Comparison of ENCODE assay signal across 1 cellular context in genomic region chr7:104982308-104982755, GRCh38.
TF ChIP-seq lines count a peak whose summit lies in the region.

No MANE protein-coding gene starts in this region.

TF ChIP-seq in K562, 482 proteins besides CTCF, POLR2A, EP300 and RAD21 (continued from another document and continues in another):
- TF ChIP-seq ARID3B (CRISPR knock-in tag; IDR thresholded peaks at IDR 0.05; ENCODE audit: borderline replicate concordance) (no peak), ZSCAN29 (IDR thresholded peaks at IDR 0.05) (no peak), ZNF830 (CRISPR knock-in tag; IDR thresholded peaks at IDR 0.05) (no peak), NELFE (IDR thresholded peaks at IDR 0.05; ENCODE audit: insufficient read depth, insufficient read length) (no peak), ZC3H11A (IDR thresholded peaks at IDR 0.05; ENCODE audit: low read depth, low read length) (no peak), FOSL1 (tag; conservative IDR thresholded peaks at IDR 0.05) (peak; percentile 46), LARP7 (IDR thresholded peaks at IDR 0.05) (no peak), CBFB (CRISPR knock-in tag; IDR thresholded peaks at IDR 0.05) (no peak), TRIM28 (IDR thresholded peaks at IDR 0.05) (no peak), PCBP1 (IDR thresholded peaks at IDR 0.05; ENCODE audit: low read depth, low read length, poor library complexity, severe bottlenecking) (no peak), FOXM1 (IDR thresholded peaks at IDR 0.05; ENCODE audit: low read depth) (no peak; the same call in 1 of the 2 replicates), FOXM1 (CRISPR knock-in tag; IDR thresholded peaks at IDR 0.05; ENCODE audit: low read depth) (no peak), ZNF431 (CRISPR knock-in tag; IDR thresholded peaks at IDR 0.05) (no peak), TFAM (CRISPR knock-in tag; conservative IDR thresholded peaks at IDR 0.05) (no peak), TAF9B (IDR thresholded peaks at IDR 0.05; ENCODE audit: partially characterized antibody) (no peak), ADNP (tag; IDR thresholded peaks at IDR 0.05) (peak; percentile 42; the same call in 1 of the 2 replicates), POLR2H (tag; IDR thresholded peaks at IDR 0.05; ENCODE audit: low read depth) (0 out of 2 replicates have a peak, but pooled peaks have one; percentile 42), ZNF764 (CRISPR knock-in tag; IDR thresholded peaks at IDR 0.05; ENCODE audit: low read depth) (no peak), BDP1 (IDR thresholded peaks at IDR 0.05; ENCODE audit: insufficient read depth, insufficient read length) (no peak), ZBTB9 (CRISPR knock-in tag; IDR thresholded peaks at IDR 0.05) (0 out of 2 replicates have a peak, but pooled peaks have one; percentile 53), ZNF589 (CRISPR knock-in tag; IDR thresholded peaks at IDR 0.05; ENCODE audit: low read depth) (no peak), TCFL5 (CRISPR knock-in tag; conservative IDR thresholded peaks at IDR 0.05) (no peak), NR2C2 (CRISPR knock-in tag; IDR thresholded peaks at IDR 0.05) (no peak), NR2C2 (tag; IDR thresholded peaks at IDR 0.05) (no peak), XRCC3 (IDR thresholded peaks at IDR 0.05) (no peak), ETV1 (tag; conservative IDR thresholded peaks at IDR 0.05; ENCODE audit: low read depth) (no peak), NFIC (IDR thresholded peaks at IDR 0.05) (no peak; the same call in 1 of the 2 replicates), HDAC6 (IDR thresholded peaks at IDR 0.05; ENCODE audit: low read depth, low read length) (no peak), MTA1 (IDR thresholded peaks at IDR 0.05; ENCODE audit: borderline replicate concordance) (peak; percentile 34; the same call in 1 of the 2 replicates), ZNF133 (CRISPR knock-in tag; IDR thresholded peaks at IDR 0.05) (no peak), ZNF592 (IDR thresholded peaks at IDR 0.05) (no peak), ZNF224 (CRISPR knock-in tag; IDR thresholded peaks at IDR 0.05) (no peak), SPI1 (IDR thresholded peaks at IDR 0.05; ENCODE audit: borderline replicate concordance, low read depth, low read length) (no peak), RBBP5 (IDR thresholded peaks at IDR 0.05; ENCODE audit: borderline replicate concordance, insufficient read depth, low read length, poor library complexity, severe bottlenecking) (no peak), IRF1 (CRISPR knock-in tag; IDR thresholded peaks at IDR 0.05; ENCODE audit: borderline replicate concordance) (no peak), PKNOX1 (IDR thresholded peaks at IDR 0.05) (peak; percentile 51; the same call in 1 of the 2 replicates), ZNF785 (CRISPR knock-in tag; IDR thresholded peaks at IDR 0.05) (no peak), TARDBP (IDR thresholded peaks at IDR 0.05) (no peak), KLF1 (tag; IDR thresholded peaks at IDR 0.05) (no peak), KAT2B (IDR thresholded peaks at IDR 0.05; ENCODE audit: low read depth, low read length) (no peak), CTCFL (IDR thresholded peaks at IDR 0.05; ENCODE audit: borderline replicate concordance, insufficient read depth, low read depth, low read length, poor library complexity, severe bottlenecking) (no peak), ZNF512 (tag; IDR thresholded peaks at IDR 0.05) (no peak), TCF3 (CRISPR knock-in tag; IDR thresholded peaks at IDR 0.05) (no peak), ATF1 (CRISPR knock-in tag; IDR thresholded peaks at IDR 0.05) (no peak), ATF1 (tag; IDR thresholded peaks at IDR 0.05) (no peak), SRSF3 (IDR thresholded peaks at IDR 0.05; ENCODE audit: insufficient read depth, low read length) (no peak), RAD51 (IDR thresholded peaks at IDR 0.05; ENCODE audit: borderline replicate concordance, low read depth) (no peak), EHMT2 (IDR thresholded peaks at IDR 0.05) (no peak), ZNF609 (CRISPR knock-in tag; IDR thresholded peaks at IDR 0.05; ENCODE audit: borderline replicate concordance) (no peak), SREBF1 (IDR thresholded peaks at IDR 0.05; ENCODE audit: borderline replicate concordance, low read depth, low read length) (no peak)
